Comparison of ENCODE assay signal across 30 cellular contexts in the genomic region with DNA sequence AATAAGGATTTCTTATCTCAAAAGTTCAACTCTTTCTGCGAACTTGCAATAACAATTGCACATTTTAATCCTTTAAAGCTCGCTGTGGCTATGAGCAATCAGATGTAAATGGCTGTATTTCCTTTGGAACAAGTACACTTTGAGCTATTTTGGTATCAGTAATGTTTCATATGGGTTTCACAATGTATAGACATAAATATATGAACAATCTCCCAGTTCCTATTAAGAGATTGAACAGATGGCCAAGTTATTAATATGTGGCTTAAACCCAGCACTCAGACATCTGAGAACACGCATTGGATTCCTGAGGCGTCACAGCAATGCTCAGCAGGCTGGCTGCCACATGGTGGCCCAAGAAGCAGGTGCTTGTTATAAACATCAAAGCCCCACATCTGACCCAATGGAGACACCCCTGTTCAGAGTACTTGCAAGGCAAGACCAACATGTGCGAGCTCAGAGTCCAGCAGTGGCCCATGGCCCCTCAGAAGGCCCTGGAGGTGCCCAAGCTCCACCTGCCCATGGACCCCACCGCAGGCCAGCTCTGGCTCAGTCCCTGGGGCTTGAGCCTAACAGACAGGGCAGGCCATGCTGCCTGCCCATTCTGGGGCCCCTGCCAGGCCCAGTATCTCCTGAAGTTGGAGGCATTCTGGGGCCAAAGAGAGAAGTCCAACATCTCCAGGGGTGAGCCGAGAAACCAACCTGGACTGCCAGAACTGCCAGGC. TPM values are rescaled to one million over a fixed set of nuclear protein-coding genes. Genes with fewer than 3 reads are reported as not detected.
DNase-seq lines count a peak whose midpoint lies in the region; ATAC-seq and TF ChIP-seq lines count a peak whose summit lies in the region.
"Had no signal": no experiment of that assay in that cellular context is flagged by ENCODE, and none has a peak within 500 bp of the region (broad histone marks: within the 10 kb centered on the region; RNA-seq: fewer than 3 reads in every experiment).

No MANE protein-coding gene starts in this region.

- H3K27ac Mint-ChIP-seq in nephron (peak overlapping the region; percentile 34 to 75 (median 69)), CD14-positive monocyte (peak overlapping the region in 1 of 7 donors; percentile 35)
- H3K27ac Mint-ChIP-seq: activated CD4-positive, alpha-beta T cell treated with anti-CD3 and anti-CD28 coated beads, Interleukin-2, amount 10 ng/mL, durations not matched to agents 7 days and 5 days; activated CD8-positive, alpha-beta memory T cell treated with anti-CD3 and anti-CD28 coated beads, Interleukin-2, amount 10 ng/mL, durations not matched to agents 7 days and 5 days; activated T-cell treated with anti-CD3 and anti-CD28 coated beads, Interleukin-2, amount 50 U/mL, for 72 hours had no signal

- intact Hi-C loops in CD14-positive monocyte (cut with micrococcal nuclease) = no loop called here

- H3K4me1 Mint-ChIP-seq in nephron (peaks cover 31% of the 10 kb centered on the region), CD14-positive monocyte (peaks cover 18% of the 10 kb centered on the region)
- H3K4me1 Mint-ChIP-seq: activated CD4-positive, alpha-beta T cell treated with anti-CD3 and anti-CD28 coated beads, Interleukin-2, amount 10 ng/mL, durations not matched to agents 7 days and 5 days; activated CD8-positive, alpha-beta memory T cell treated with anti-CD3 and anti-CD28 coated beads, Interleukin-2, amount 10 ng/mL, durations not matched to agents 7 days and 5 days had no signal

- DNase-seq in DMS 273 (lab: John Stamatoyannopoulos, UW; ENCODE audit: unreplicated experiment) = peak; percentile 84
- peak; percentile 96 for DNase-seq in NCI-H524 treated with DMSO at 0.1 percent for 48 hours (lab: John Stamatoyannopoulos, UW)
- peak; percentile 66 for DNase-seq in choroid plexus epithelial cell (ENCODE audit: low read depth)
- no peak for DNase-seq in CD14-positive monocyte (ENCODE audit: low spot score)
- DNase-seq in activated CD4-positive, alpha-beta T cell treated with anti-CD3 and anti-CD28 coated beads, Interleukin-2, amount 50 U/mL, for 1 hour = no peak
- DNase-seq: activated CD4-positive, alpha-beta T cell treated with anti-CD3 and anti-CD28 coated beads, Interleukin-2, amount 10 ng/mL, durations not matched to agents 7 days and 5 days; activated CD8-positive, alpha-beta memory T cell treated with anti-CD3 and anti-CD28 coated beads, Interleukin-2, amount 10 ng/mL, durations not matched to agents 7 days and 5 days; activated naive CD4-positive, alpha-beta T cell; activated T-cell treated with anti-CD3 and anti-CD28 coated beads, Interleukin-2, amount 50 U/mL, for 72 hours; adrenal gland; COR-L47; effector CD4-positive, alpha-beta T cell; foreskin keratinocyte; KG1; left cardiac atrium; MM.1S; NCI-H1417; NCI-H2107; posterior cingulate gyrus; sigmoid colon; stimulated activated CD4-positive, alpha-beta T cell treated with anti-CD3 and anti-CD28 coated beads, Interleukin-15, amount 100 ng/mL, for 24 hours; stimulated activated naive CD4-positive, alpha-beta T cell treated with Interleukin-2 at 50 U/mL for 16 hours; SW 1271; T-helper 9 cell had no signal

- no peak for TF ChIP-seq CTCF in choroid plexus epithelial cell (conservative IDR thresholded peaks at IDR 0.05; ENCODE audit: low read depth, low read length)
- TF ChIP-seq CTCF in nephron (IDR thresholded peaks at IDR 0.05; ENCODE audit: unreplicated experiment in 3 of 3) = no peak
- TF ChIP-seq CTCF in CD14-positive monocyte (IDR thresholded peaks at IDR 0.05) = no peak

- peaks cover 4% of the 10 kb centered on the region for H3K36me3 Mint-ChIP-seq in nephron (ENCODE audit: low read depth)
- H3K36me3 Mint-ChIP-seq in CD14-positive monocyte = peaks cover 0 to under 1% of the 10 kb centered on the region in 2 donors
- H3K36me3 Mint-ChIP-seq: activated CD8-positive, alpha-beta memory T cell treated with anti-CD3 and anti-CD28 coated beads, Interleukin-2, amount 10 ng/mL, durations not matched to agents 7 days and 5 days; brain had no signal

- peaks cover 13% of the 10 kb centered on the region for H3K9me3 Mint-ChIP-seq in nephron
- H3K9me3 Mint-ChIP-seq in CD14-positive monocyte = peaks cover 12 to 25% (median 16%) of the 10 kb centered on the region in 7 donors

- H3K4me3 Mint-ChIP-seq in nephron (no peak overlapping the region), CD14-positive monocyte (no peak overlapping the region)
- H3K4me3 Mint-ChIP-seq: activated CD4-positive, alpha-beta T cell treated with anti-CD3 and anti-CD28 coated beads, Interleukin-2, amount 10 ng/mL, durations not matched to agents 7 days and 5 days; activated CD8-positive, alpha-beta memory T cell treated with anti-CD3 and anti-CD28 coated beads, Interleukin-2, amount 10 ng/mL, durations not matched to agents 7 days and 5 days; activated T-cell treated with anti-CD3 and anti-CD28 coated beads, Interleukin-2, amount 50 U/mL, for 72 hours; brain; neural crest cell had no signal

- ATAC-seq in HG03025 (IDR thresholded peaks at IDR 0.05; ENCODE audit: low FRiP score, unreplicated experiment) = no peak
- no peak for ATAC-seq in HG03520 (IDR thresholded peaks at IDR 0.05; ENCODE audit: unreplicated experiment)
- ATAC-seq: activated CD8-positive, alpha-beta memory T cell treated with anti-CD3 and anti-CD28 coated beads, Interleukin-2, amount 10 ng/mL, durations not matched to agents 7 days and 5 days; activated T-cell treated with anti-CD3 and anti-CD28 coated beads, Interleukin-2, amount 50 U/mL, for 72 hours; foreskin keratinocyte; left cardiac atrium had no signal

- H3K27me3 Mint-ChIP-seq in nephron (ENCODE audit: low read depth) (peaks cover 4% of the 10 kb centered on the region), CD14-positive monocyte (ENCODE audit: low read depth in 3 of 3) (peaks cover 0 to 2% (median 0%) of the 10 kb centered on the region in 3 donors)
- H3K27me3 Mint-ChIP-seq: activated CD8-positive, alpha-beta memory T cell treated with anti-CD3 and anti-CD28 coated beads, Interleukin-2, amount 10 ng/mL, durations not matched to agents 7 days and 5 days had no signal

- no peak overlapping the region for H3K4me3 ChIP-seq in choroid plexus epithelial cell (ENCODE audit: low read depth, low read length)
- H3K4me3 ChIP-seq: adrenal gland, BLaER1, sigmoid colon had no signal

RNA-seq across cellular contexts. Expression of gene PSMG1, which starts 23.7 kb away (rescaled TPM):
- polyA plus RNA-seq in CD14-positive monocyte = 10 to 100 TPM; 26.2 to 29.2 TPM

Comparison
In these comparisons a context has a peak if more than half of its experiments do, and no peak if none do; other contexts are left out.
1. DNase-seq: peak in DMS 273 (single experiment), NCI-H524 treated with DMSO at 0.1 percent for 48 hours (single experiment) and choroid plexus epithelial cell (single experiment); none in CD14-positive monocyte (single experiment) and activated CD4-positive, alpha-beta T cell treated with anti-CD3 and anti-CD28 coated beads, Interleukin-2, amount 50 U/mL, for 1 hour (single experiment).